ENCODE assay signal across 24 cellular contexts in genomic region chr10:43041422-43042342, GRCh38. TPM values are rescaled to one million over a fixed set of nuclear protein-coding genes. Genes with fewer than 3 reads are reported as not detected.
A peak's percentile ranks its signal among the peaks of the same experiment; 100 is the strongest.
DNase-seq lines count a peak whose midpoint lies in the region; ATAC-seq and TF ChIP-seq lines count a peak whose summit lies in the region.
"Had no signal": no experiment of that assay in that cellular context is flagged by ENCODE, and none has a peak within 500 bp of the region (broad histone marks: within the 10 kb centered on the region; RNA-seq: fewer than 3 reads in every experiment).

No MANE protein-coding gene starts in this region.

- no peaks in the 10 kb centered on the region for H3K36me3 ChIP-seq in left ventricle myocardium inferior
- no peaks in the 10 kb centered on the region for H3K36me3 ChIP-seq in upper lobe of right lung
- H3K36me3 ChIP-seq: left lung, upper lobe of left lung had no signal

- no peaks in the 10 kb centered on the region for H3K9me3 Mint-ChIP-seq in chondrocyte (ENCODE audit: low read depth)
- H3K9me3 Mint-ChIP-seq in activated naive CD4-positive, alpha-beta T cell treated with anti-CD3 and anti-CD28 coated beads, Interleukin-2, amount 10 ng/mL, durations not matched to agents 7 days and 5 days = no peaks in the 10 kb centered on the region
- H3K9me3 Mint-ChIP-seq: CD14-positive monocyte, H9, natural killer cell had no signal

- H3K4me1 ChIP-seq in left ventricle myocardium inferior (no peaks in the 10 kb centered on the region), upper lobe of right lung (no peaks in the 10 kb centered on the region)
- H3K4me1 ChIP-seq: left lung, upper lobe of left lung had no signal

- CTCF ChIA-PET in activated naive CD4-positive, alpha-beta T cell treated with anti-CD3 and anti-CD28 coated beads, Interleukin-2, amount 10 ng/mL, durations not matched to agents 7 days and 5 days (lab: Charles Lee) = no interaction called here

- ATAC-seq in Right ventricle myocardium superior (ENCODE audit: poor library complexity) = no peak
- ATAC-seq in upper lobe of right lung = no peak
- ATAC-seq: left lung, natural killer cell had no signal

- no peak for TF ChIP-seq POLR2A in erythroblast (IDR thresholded peaks at IDR 0.05; ENCODE audit: low read length)

- peak; percentile 7 for DNase-seq in left ventricle myocardium inferior
- DNase-seq in Right ventricle myocardium superior = no peak
- DNase-seq in chondrocyte (ENCODE audit: low spot score) = peak; percentile 72
- DNase-seq in mesenteric fat pad (ENCODE audit: low spot score) = peak; percentile 72
- peak; percentile 57 for DNase-seq in upper lobe of right lung
- DNase-seq in activated naive CD4-positive, alpha-beta T cell treated with anti-CD3 and anti-CD28 coated beads, Interleukin-2, amount 10 ng/mL, durations not matched to agents 7 days and 5 days = no peak
- DNase-seq in stimulated activated CD4-positive, alpha-beta T cell treated with anti-CD3 and anti-CD28 coated beads, Interleukin-4, amount 100 ng/mL, for 1 hour = no peak
- no peak for DNase-seq in erythroblast (lab: John Stamatoyannopoulos, UW)
- DNase-seq: activated CD4-positive, alpha-beta T cell treated with anti-CD3 and anti-CD28 coated beads for 4 hours; activated naive CD4-positive, alpha-beta T cell treated with Interleukin-2 at 50 U/mL for 16 hours; amniotic stem cell; DMS79 treated with DMSO at 0.1 percent for 48 hours; GF-D8; natural killer cell; NCI-H1092; NCI-H187 treated with DMSO at 0.1 percent for 48 hours; NCI-H526; stimulated activated CD4-positive, alpha-beta T cell treated with anti-CD3 and anti-CD28 coated beads, Interleukin-2, amount 100 ng/mL, for 48 hours had no signal

- no peaks in the 10 kb centered on the region for H3K36me3 Mint-ChIP-seq in chondrocyte (ENCODE audit: low read depth)
- H3K36me3 Mint-ChIP-seq in activated naive CD4-positive, alpha-beta T cell treated with anti-CD3 and anti-CD28 coated beads, Interleukin-2, amount 10 ng/mL, durations not matched to agents 7 days and 5 days = no peaks in the 10 kb centered on the region
- H3K36me3 Mint-ChIP-seq: CD14-positive monocyte, natural killer cell had no signal

- H3K27ac Mint-ChIP-seq in chondrocyte (ENCODE audit: unreplicated experiment) = no peak overlapping the region
- H3K27ac Mint-ChIP-seq in activated naive CD4-positive, alpha-beta T cell treated with anti-CD3 and anti-CD28 coated beads, Interleukin-2, amount 10 ng/mL, durations not matched to agents 7 days and 5 days = no peak overlapping the region
- H3K27ac Mint-ChIP-seq: H9, natural killer cell had no signal

- no peak overlapping the region for H3K4me3 ChIP-seq in left ventricle myocardium inferior
- H3K4me3 ChIP-seq in upper lobe of right lung = no peak overlapping the region
- H3K4me3 ChIP-seq: coronary artery, hepatocyte, left lung, upper lobe of left lung had no signal

- intact Hi-C loops in left ventricle myocardium inferior (cut with micrococcal nuclease) (no loop called here), Right ventricle myocardium superior (cut with DNase I) (no loop called here), upper lobe of right lung (cut with DNase I) (no loop called here)

- no peak overlapping the region for H3K4me3 Mint-ChIP-seq in chondrocyte (ENCODE audit: unreplicated experiment)
- no peak overlapping the region for H3K4me3 Mint-ChIP-seq in activated naive CD4-positive, alpha-beta T cell treated with anti-CD3 and anti-CD28 coated beads, Interleukin-2, amount 10 ng/mL, durations not matched to agents 7 days and 5 days
- H3K4me3 Mint-ChIP-seq: CD14-positive monocyte, H9, natural killer cell had no signal

- no peak for TF ChIP-seq CTCF in left ventricle myocardium inferior (IDR thresholded peaks at IDR 0.05; ENCODE audit: borderline replicate concordance)
- TF ChIP-seq CTCF in chondrocyte (IDR thresholded peaks at IDR 0.05) = no peak
- TF ChIP-seq CTCF in upper lobe of right lung (IDR thresholded peaks at IDR 0.05) = no peak

- no peaks in the 10 kb centered on the region for H3K27me3 Mint-ChIP-seq in chondrocyte (ENCODE audit: low read depth)
- no peaks in the 10 kb centered on the region for H3K27me3 Mint-ChIP-seq in activated naive CD4-positive, alpha-beta T cell treated with anti-CD3 and anti-CD28 coated beads, Interleukin-2, amount 10 ng/mL, durations not matched to agents 7 days and 5 days

- no peak overlapping the region for H3K27ac ChIP-seq in left ventricle myocardium inferior (replicated peaks)
- no peak overlapping the region for H3K27ac ChIP-seq in upper lobe of right lung
- H3K27ac ChIP-seq: coronary artery, hepatocyte, left lung, upper lobe of left lung had no signal

- H3K27me3 ChIP-seq in left ventricle myocardium inferior (ENCODE audit: low read depth) (no peaks in the 10 kb centered on the region), upper lobe of right lung (no peaks in the 10 kb centered on the region)
- H3K27me3 ChIP-seq: hepatocyte, left lung, upper lobe of left lung had no signal

- peaks cover 10% of the 10 kb centered on the region for H3K4me1 Mint-ChIP-seq in chondrocyte (ENCODE audit: low read depth)
- no peaks in the 10 kb centered on the region for H3K4me1 Mint-ChIP-seq in activated naive CD4-positive, alpha-beta T cell treated with anti-CD3 and anti-CD28 coated beads, Interleukin-2, amount 10 ng/mL, durations not matched to agents 7 days and 5 days
- H3K4me1 Mint-ChIP-seq: CD14-positive monocyte, natural killer cell had no signal

- H3K9me3 ChIP-seq in left ventricle myocardium inferior (replicated peaks) = no peaks in the 10 kb centered on the region
- no peaks in the 10 kb centered on the region for H3K9me3 ChIP-seq in upper lobe of right lung
- H3K9me3 ChIP-seq: left lung, upper lobe of left lung had no signal

RNA-seq across cellular contexts. Expression of gene RET, which starts 35.2 kb away (rescaled TPM):
- total RNA-seq in left ventricle myocardium inferior = 0.60 TPM
- 6.6 TPM for total RNA-seq in Right ventricle myocardium superior
- 0.12 to 0.18 TPM in 2 of 3 replicates, not detected in the other for total RNA-seq in chondrocyte
- total RNA-seq in mesenteric fat pad = 0.64 TPM
- 1.0 TPM for total RNA-seq in upper lobe of right lung

Comparison
In these comparisons a context has a peak if more than half of its experiments do, and no peak if none do; other contexts are left out.
1. DNase-seq: peak in left ventricle myocardium inferior (single experiment), chondrocyte (single experiment), mesenteric fat pad (single experiment) and upper lobe of right lung (single experiment); none in Right ventricle myocardium superior (single experiment), activated naive CD4-positive, alpha-beta T cell treated with anti-CD3 and anti-CD28 coated beads, Interleukin-2, amount 10 ng/mL, durations not matched to agents 7 days and 5 days (single experiment), stimulated activated CD4-positive, alpha-beta T cell treated with anti-CD3 and anti-CD28 coated beads, Interleukin-4, amount 100 ng/mL, for 1 hour (single experiment) and erythroblast (0 of 2).